2 cellular contexts compared by ENCODE assay signal in genomic region chr7:132503415-132503814, GRCh38.
TF ChIP-seq lines count a peak whose summit lies in the region.

No MANE protein-coding gene starts in this region.

TF ChIP-seq in HCT116, 20 proteins besides CTCF, POLR2A, EP300 and RAD21 (continued from another document):
- TF ChIP-seq TCF7L2 (IDR thresholded peaks at IDR 0.05; ENCODE audit: borderline replicate concordance, extremely low read depth, insufficient read depth, insufficient read length), result no peak
- TF ChIP-seq FOSL1 (IDR thresholded peaks at IDR 0.05; ENCODE audit: low read depth), result no peak
- TF ChIP-seq ELF1 (IDR thresholded peaks at IDR 0.05; ENCODE audit: borderline replicate concordance, low read depth), result no peak
- TF ChIP-seq CBX3 (IDR thresholded peaks at IDR 0.05; ENCODE audit: low read depth), result no peak
- no peak for TF ChIP-seq SIN3A (IDR thresholded peaks at IDR 0.05; ENCODE audit: low read depth)
- no peak for TF ChIP-seq SP1 (IDR thresholded peaks at IDR 0.05; ENCODE audit: low read depth)
- TF ChIP-seq POLR2AphosphoS5 (IDR thresholded peaks at IDR 0.05; ENCODE audit: low read depth, low read length), result no peak
- TF ChIP-seq, protein P1, sequence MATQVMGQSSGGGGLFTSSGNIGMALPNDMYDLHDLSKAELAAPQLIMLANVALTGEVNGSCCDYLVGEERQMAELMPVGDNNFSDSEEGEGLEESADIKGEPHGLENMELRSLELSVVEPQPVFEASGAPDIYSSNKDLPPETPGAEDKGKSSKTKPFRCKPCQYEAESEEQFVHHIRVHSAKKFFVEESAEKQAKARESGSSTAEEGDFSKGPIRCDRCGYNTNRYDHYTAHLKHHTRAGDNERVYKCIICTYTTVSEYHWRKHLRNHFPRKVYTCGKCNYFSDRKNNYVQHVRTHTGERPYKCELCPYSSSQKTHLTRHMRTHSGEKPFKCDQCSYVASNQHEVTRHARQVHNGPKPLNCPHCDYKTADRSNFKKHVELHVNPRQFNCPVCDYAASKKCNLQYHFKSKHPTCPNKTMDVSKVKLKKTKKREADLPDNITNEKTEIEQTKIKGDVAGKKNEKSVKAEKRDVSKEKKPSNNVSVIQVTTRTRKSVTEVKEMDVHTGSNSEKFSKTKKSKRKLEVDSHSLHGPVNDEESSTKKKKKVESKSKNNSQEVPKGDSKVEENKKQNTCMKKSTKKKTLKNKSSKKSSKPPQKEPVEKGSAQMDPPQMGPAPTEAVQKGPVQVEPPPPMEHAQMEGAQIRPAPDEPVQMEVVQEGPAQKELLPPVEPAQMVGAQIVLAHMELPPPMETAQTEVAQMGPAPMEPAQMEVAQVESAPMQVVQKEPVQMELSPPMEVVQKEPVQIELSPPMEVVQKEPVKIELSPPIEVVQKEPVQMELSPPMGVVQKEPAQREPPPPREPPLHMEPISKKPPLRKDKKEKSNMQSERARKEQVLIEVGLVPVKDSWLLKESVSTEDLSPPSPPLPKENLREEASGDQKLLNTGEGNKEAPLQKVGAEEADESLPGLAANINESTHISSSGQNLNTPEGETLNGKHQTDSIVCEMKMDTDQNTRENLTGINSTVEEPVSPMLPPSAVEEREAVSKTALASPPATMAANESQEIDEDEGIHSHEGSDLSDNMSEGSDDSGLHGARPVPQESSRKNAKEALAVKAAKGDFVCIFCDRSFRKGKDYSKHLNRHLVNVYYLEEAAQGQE (IDR thresholded peaks at IDR 0.05; ENCODE audit: low read depth), result no peak

TF ChIP-seq in WTC11, 78 proteins besides CTCF, POLR2A, EP300 and RAD21 (continued from another document):
- no peak for TF ChIP-seq HMGA2 (CRISPR knock-in tag; IDR thresholded peaks at IDR 0.05)
- TF ChIP-seq TP53 (CRISPR knock-in tag; IDR thresholded peaks at IDR 0.05), result no peak
- no peak for TF ChIP-seq ARID4B (CRISPR knock-in tag; IDR thresholded peaks at IDR 0.05; ENCODE audit: borderline replicate concordance)
- TF ChIP-seq GABPB1 (CRISPR knock-in tag; IDR thresholded peaks at IDR 0.05), result no peak
- TF ChIP-seq NR1H2 (CRISPR knock-in tag; IDR thresholded peaks at IDR 0.05), result no peak
- no peak for TF ChIP-seq FOXP1 (CRISPR knock-in tag; IDR thresholded peaks at IDR 0.05; ENCODE audit: borderline replicate concordance)
- TF ChIP-seq ETV6 (CRISPR knock-in tag; IDR thresholded peaks at IDR 0.05), result no peak
- no peak for TF ChIP-seq ESRRA (CRISPR knock-in tag; IDR thresholded peaks at IDR 0.05; ENCODE audit: borderline replicate concordance)
- TF ChIP-seq, protein P2, sequence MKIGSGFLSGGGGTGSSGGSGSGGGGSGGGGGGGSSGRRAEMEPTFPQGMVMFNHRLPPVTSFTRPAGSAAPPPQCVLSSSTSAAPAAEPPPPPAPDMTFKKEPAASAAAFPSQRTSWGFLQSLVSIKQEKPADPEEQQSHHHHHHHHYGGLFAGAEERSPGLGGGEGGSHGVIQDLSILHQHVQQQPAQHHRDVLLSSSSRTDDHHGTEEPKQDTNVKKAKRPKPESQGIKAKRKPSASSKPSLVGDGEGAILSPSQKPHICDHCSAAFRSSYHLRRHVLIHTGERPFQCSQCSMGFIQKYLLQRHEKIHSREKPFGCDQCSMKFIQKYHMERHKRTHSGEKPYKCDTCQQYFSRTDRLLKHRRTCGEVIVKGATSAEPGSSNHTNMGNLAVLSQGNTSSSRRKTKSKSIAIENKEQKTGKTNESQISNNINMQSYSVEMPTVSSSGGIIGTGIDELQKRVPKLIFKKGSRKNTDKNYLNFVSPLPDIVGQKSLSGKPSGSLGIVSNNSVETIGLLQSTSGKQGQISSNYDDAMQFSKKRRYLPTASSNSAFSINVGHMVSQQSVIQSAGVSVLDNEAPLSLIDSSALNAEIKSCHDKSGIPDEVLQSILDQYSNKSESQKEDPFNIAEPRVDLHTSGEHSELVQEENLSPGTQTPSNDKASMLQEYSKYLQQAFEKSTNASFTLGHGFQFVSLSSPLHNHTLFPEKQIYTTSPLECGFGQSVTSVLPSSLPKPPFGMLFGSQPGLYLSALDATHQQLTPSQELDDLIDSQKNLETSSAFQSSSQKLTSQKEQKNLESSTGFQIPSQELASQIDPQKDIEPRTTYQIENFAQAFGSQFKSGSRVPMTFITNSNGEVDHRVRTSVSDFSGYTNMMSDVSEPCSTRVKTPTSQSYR (CRISPR knock-in tag; IDR thresholded peaks at IDR 0.05), result no peak
- no peak for TF ChIP-seq ZNF396 (CRISPR knock-in tag; IDR thresholded peaks at IDR 0.05; ENCODE audit: borderline replicate concordance)
- TF ChIP-seq JAZF1 (CRISPR knock-in tag; IDR thresholded peaks at IDR 0.05), result no peak
- TF ChIP-seq, protein P3, sequence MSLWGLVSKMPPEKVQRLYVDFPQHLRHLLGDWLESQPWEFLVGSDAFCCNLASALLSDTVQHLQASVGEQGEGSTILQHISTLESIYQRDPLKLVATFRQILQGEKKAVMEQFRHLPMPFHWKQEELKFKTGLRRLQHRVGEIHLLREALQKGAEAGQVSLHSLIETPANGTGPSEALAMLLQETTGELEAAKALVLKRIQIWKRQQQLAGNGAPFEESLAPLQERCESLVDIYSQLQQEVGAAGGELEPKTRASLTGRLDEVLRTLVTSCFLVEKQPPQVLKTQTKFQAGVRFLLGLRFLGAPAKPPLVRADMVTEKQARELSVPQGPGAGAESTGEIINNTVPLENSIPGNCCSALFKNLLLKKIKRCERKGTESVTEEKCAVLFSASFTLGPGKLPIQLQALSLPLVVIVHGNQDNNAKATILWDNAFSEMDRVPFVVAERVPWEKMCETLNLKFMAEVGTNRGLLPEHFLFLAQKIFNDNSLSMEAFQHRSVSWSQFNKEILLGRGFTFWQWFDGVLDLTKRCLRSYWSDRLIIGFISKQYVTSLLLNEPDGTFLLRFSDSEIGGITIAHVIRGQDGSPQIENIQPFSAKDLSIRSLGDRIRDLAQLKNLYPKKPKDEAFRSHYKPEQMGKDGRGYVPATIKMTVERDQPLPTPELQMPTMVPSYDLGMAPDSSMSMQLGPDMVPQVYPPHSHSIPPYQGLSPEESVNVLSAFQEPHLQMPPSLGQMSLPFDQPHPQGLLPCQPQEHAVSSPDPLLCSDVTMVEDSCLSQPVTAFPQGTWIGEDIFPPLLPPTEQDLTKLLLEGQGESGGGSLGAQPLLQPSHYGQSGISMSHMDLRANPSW (CRISPR knock-in tag; conservative IDR thresholded peaks at IDR 0.05; ENCODE audit: low read depth), result no peak
- no peak for TF ChIP-seq ZNF232 (CRISPR knock-in tag; IDR thresholded peaks at IDR 0.05)
- no peak for TF ChIP-seq HMGXB4 (CRISPR knock-in tag; IDR thresholded peaks at IDR 0.05)
